ENCODE assay signal across 26 cellular contexts in the genomic region with DNA sequence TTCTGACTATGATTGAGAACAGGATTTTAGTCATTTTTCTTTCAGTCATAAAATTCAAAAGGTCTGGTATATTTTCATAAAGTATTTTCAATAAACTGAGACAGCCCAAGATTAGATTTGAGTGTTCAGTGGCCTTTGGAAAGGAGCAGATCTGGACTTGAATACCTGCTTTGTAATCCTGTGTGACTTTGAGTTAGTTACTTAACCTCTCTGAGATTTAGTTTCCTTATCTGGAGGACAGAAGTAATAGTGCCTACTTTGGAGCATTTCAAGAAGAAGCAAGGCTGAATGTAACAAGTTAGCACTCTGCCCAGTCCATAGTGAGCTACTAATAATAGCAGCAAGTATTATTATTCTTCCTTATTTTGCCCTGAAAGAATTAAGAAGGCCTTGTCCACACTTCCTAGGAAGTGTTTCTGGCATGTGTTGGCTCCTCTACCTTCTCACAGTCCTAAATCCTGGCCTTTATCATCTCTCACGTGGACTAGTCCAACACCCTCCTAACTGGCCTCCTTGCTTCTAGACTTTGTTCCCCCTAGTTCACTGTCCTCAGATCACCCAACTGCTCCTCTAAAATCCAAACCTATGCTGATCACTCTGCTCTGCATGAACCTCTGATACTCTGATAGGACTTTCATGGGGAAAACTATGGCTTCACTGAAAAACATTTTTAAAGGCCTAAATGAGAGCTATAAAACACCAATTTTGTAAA.
DNase-seq lines count a peak whose midpoint lies in the region; ATAC-seq and TF ChIP-seq lines count a peak whose summit lies in the region.
"Had no signal": no experiment of that assay in that cellular context is flagged by ENCODE, and none has a peak within 500 bp of the region (broad histone marks: within the 10 kb centered on the region; RNA-seq: fewer than 3 reads in every experiment).

No MANE protein-coding gene starts in this region.

- intact Hi-C loops in activated CD4-positive, alpha-beta T cell treated with anti-CD3 and anti-CD28 coated beads, Interleukin-2, amount 10 ng/mL, durations not matched to agents 24 days and 14 days (cut with micrococcal nuclease): no loop called here

- no peaks in the 10 kb centered on the region for H3K27me3 Mint-ChIP-seq in activated CD4-positive, alpha-beta T cell treated with anti-CD3 and anti-CD28 coated beads, Interleukin-2, amount 10 ng/mL, durations not matched to agents 24 days and 14 days
- H3K27me3 Mint-ChIP-seq in activated T-helper 17 cell treated with anti-CD3 and anti-CD28 coated beads, Interleukin-2, amount 50 U/mL, for 72 hours: no peaks in the 10 kb centered on the region
- no peaks in the 10 kb centered on the region for H3K27me3 Mint-ChIP-seq in type B pancreatic cell

- TF ChIP-seq CTCF in liver (IDR thresholded peaks at IDR 0.05; ENCODE audit: low read depth, low read length, missing input control) (no peak), type B pancreatic cell (conservative IDR thresholded peaks at IDR 0.05) (no peak)

- no peak for ATAC-seq in activated T-helper 17 cell treated with anti-CD3 and anti-CD28 coated beads, Interleukin-2, amount 50 U/mL, for 72 hours (replicated peaks)
- ATAC-seq: SK-N-SH treated with all-trans-retinoic acid at 6 μM for 48 hours had no signal

- peaks cover 32% of the 10 kb centered on the region for H3K4me1 Mint-ChIP-seq in activated CD4-positive, alpha-beta T cell treated with anti-CD3 and anti-CD28 coated beads, Interleukin-2, amount 10 ng/mL, durations not matched to agents 24 days and 14 days
- H3K4me1 Mint-ChIP-seq in activated T-helper 17 cell treated with anti-CD3 and anti-CD28 coated beads, Interleukin-2, amount 50 U/mL, for 72 hours: peaks cover 44% of the 10 kb centered on the region
- H3K4me1 Mint-ChIP-seq in type B pancreatic cell (ENCODE audit: unreplicated experiment): peaks cover 50% of the 10 kb centered on the region

- no peak overlapping the region for H3K4me3 Mint-ChIP-seq in activated CD4-positive, alpha-beta T cell treated with anti-CD3 and anti-CD28 coated beads, Interleukin-2, amount 10 ng/mL, durations not matched to agents 24 days and 14 days
- peak overlapping the region; percentile 18 for H3K4me3 Mint-ChIP-seq in activated T-helper 17 cell treated with anti-CD3 and anti-CD28 coated beads, Interleukin-2, amount 50 U/mL, for 72 hours
- H3K4me3 Mint-ChIP-seq in type B pancreatic cell: peak overlapping the region; percentile 26
- H3K4me3 Mint-ChIP-seq: naive B cell had no signal

- DNase-seq in activated CD4-positive, alpha-beta T cell treated with anti-CD3 and anti-CD28 coated beads, Interleukin-2, amount 10 ng/mL, durations not matched to agents 24 days and 14 days: no peak
- no peak for DNase-seq in activated CD4-positive, alpha-beta T cell treated with anti-CD3 and anti-CD28 coated beads for 48 hours
- DNase-seq in type B pancreatic cell (ENCODE audit: extremely low spot score, unreplicated experiment) (no peak), NCI-H1048 (lab: John Stamatoyannopoulos, UW) (no peak), midbrain (lab: John Stamatoyannopoulos, UW) (no peak), caudate nucleus (lab: John Stamatoyannopoulos, UW) (no peak)
- DNase-seq: activated CD4-positive, alpha-beta T cell treated with anti-CD3 and anti-CD28 coated beads, Interleukin-2, amount 50 U/mL, for 48 hours; activated CD8-positive, alpha-beta memory T cell treated with anti-CD3 and anti-CD28 coated beads, Interleukin-2, amount 50 U/mL, for 4 hours; activated effector memory CD4-positive, alpha-beta T cell treated with anti-CD3 and anti-CD28 coated beads, Interleukin-2, amount 50 U/mL, for 16 hours; brain microvascular endothelial cell; DMS79; erythroblast; foreskin fibroblast; heart right ventricle; Karpas-422; left colon; naive B cell; NCI-H82; spleen; stimulated activated CD4-positive, alpha-beta T cell treated with anti-CD3 and anti-CD28 coated beads, Interleukin-2, amount 100 ng/mL, for 48 hours; stimulated activated naive CD4-positive, alpha-beta T cell; thyroid gland had no signal

- TF ChIP-seq RAD21 in liver (IDR thresholded peaks at IDR 0.05): no peak

- H3K27me3 ChIP-seq in liver (ENCODE audit: control insufficient read depth in 4 of 4, insufficient read depth in 4 of 4, low read length in 3 of 4): no peaks in the 10 kb centered on the region
- H3K27me3 ChIP-seq: brain microvascular endothelial cell, heart right ventricle, spleen, thyroid gland had no signal

- no peak overlapping the region for H3K4me3 ChIP-seq in liver (ENCODE audit: low read depth in 1 of 3, low read length in 3 of 3)
- H3K4me3 ChIP-seq: heart right ventricle, spleen, thyroid gland had no signal

- H3K36me3 Mint-ChIP-seq in activated CD4-positive, alpha-beta T cell treated with anti-CD3 and anti-CD28 coated beads, Interleukin-2, amount 10 ng/mL, durations not matched to agents 24 days and 14 days (ENCODE audit: low read depth): peaks cover 13% of the 10 kb centered on the region
- peaks cover 16% of the 10 kb centered on the region for H3K36me3 Mint-ChIP-seq in activated T-helper 17 cell treated with anti-CD3 and anti-CD28 coated beads, Interleukin-2, amount 50 U/mL, for 72 hours (ENCODE audit: low read depth)
- peaks cover 8% of the 10 kb centered on the region for H3K36me3 Mint-ChIP-seq in type B pancreatic cell
- H3K36me3 Mint-ChIP-seq: naive B cell had no signal

- WGBS in liver: 43% methylated on average over 1 of the region's 1 CpG

- no peak overlapping the region for H3K9ac ChIP-seq in liver (ENCODE audit: low read depth in 1 of 2, low read length in 2 of 2)

- H3K4me1 ChIP-seq in liver (ENCODE audit: control insufficient read depth in 4 of 4, insufficient read depth in 4 of 4, low read length in 3 of 4): peaks cover 0 to 12% (median 11%) of the 10 kb centered on the region in 4 donors

- H3K9me3 Mint-ChIP-seq in activated CD4-positive, alpha-beta T cell treated with anti-CD3 and anti-CD28 coated beads, Interleukin-2, amount 10 ng/mL, durations not matched to agents 24 days and 14 days: peaks cover 6% of the 10 kb centered on the region
- peaks cover 4% of the 10 kb centered on the region for H3K9me3 Mint-ChIP-seq in activated T-helper 17 cell treated with anti-CD3 and anti-CD28 coated beads, Interleukin-2, amount 50 U/mL, for 72 hours
- no peaks in the 10 kb centered on the region for H3K9me3 Mint-ChIP-seq in type B pancreatic cell
- H3K9me3 Mint-ChIP-seq: naive B cell had no signal

- H3K9me3 ChIP-seq in liver (ENCODE audit: control insufficient read depth in 4 of 4, low read length in 3 of 4): no peaks in the 10 kb centered on the region
- H3K9me3 ChIP-seq: heart right ventricle, spleen, thyroid gland had no signal

- no peaks in the 10 kb centered on the region for H3K36me3 ChIP-seq in liver (ENCODE audit: control insufficient read depth in 4 of 4, insufficient read depth in 3 of 4, low read depth in 1 of 4, low read length in 3 of 4)
- H3K36me3 ChIP-seq: brain microvascular endothelial cell, heart right ventricle, spleen, thyroid gland had no signal

- H3K27ac Mint-ChIP-seq in activated CD4-positive, alpha-beta T cell treated with anti-CD3 and anti-CD28 coated beads, Interleukin-2, amount 10 ng/mL, durations not matched to agents 24 days and 14 days: peak overlapping the region; percentile 56
- H3K27ac Mint-ChIP-seq in activated T-helper 17 cell treated with anti-CD3 and anti-CD28 coated beads, Interleukin-2, amount 50 U/mL, for 72 hours: peak overlapping the region; percentile 69
- peak overlapping the region; percentile 57 for H3K27ac Mint-ChIP-seq in type B pancreatic cell

- H3K27ac ChIP-seq in liver (ENCODE audit: low read depth in 1 of 2, low read length in 2 of 2) (no peak overlapping the region), caudate nucleus (ENCODE audit: low read depth, low read length) (no peak overlapping the region)
- H3K27ac ChIP-seq: brain microvascular endothelial cell, RWPE1, thyroid gland had no signal

TF ChIP-seq in liver, 16 proteins besides CTCF, POLR2A, EP300 and RAD21 (continues in another document):
- no peak for TF ChIP-seq FOXA1 (IDR thresholded peaks at IDR 0.05)
- TF ChIP-seq EGR1 (IDR thresholded peaks at IDR 0.05; ENCODE audit: low read depth in 2 of 2): no peak
- TF ChIP-seq, protein P1, sequence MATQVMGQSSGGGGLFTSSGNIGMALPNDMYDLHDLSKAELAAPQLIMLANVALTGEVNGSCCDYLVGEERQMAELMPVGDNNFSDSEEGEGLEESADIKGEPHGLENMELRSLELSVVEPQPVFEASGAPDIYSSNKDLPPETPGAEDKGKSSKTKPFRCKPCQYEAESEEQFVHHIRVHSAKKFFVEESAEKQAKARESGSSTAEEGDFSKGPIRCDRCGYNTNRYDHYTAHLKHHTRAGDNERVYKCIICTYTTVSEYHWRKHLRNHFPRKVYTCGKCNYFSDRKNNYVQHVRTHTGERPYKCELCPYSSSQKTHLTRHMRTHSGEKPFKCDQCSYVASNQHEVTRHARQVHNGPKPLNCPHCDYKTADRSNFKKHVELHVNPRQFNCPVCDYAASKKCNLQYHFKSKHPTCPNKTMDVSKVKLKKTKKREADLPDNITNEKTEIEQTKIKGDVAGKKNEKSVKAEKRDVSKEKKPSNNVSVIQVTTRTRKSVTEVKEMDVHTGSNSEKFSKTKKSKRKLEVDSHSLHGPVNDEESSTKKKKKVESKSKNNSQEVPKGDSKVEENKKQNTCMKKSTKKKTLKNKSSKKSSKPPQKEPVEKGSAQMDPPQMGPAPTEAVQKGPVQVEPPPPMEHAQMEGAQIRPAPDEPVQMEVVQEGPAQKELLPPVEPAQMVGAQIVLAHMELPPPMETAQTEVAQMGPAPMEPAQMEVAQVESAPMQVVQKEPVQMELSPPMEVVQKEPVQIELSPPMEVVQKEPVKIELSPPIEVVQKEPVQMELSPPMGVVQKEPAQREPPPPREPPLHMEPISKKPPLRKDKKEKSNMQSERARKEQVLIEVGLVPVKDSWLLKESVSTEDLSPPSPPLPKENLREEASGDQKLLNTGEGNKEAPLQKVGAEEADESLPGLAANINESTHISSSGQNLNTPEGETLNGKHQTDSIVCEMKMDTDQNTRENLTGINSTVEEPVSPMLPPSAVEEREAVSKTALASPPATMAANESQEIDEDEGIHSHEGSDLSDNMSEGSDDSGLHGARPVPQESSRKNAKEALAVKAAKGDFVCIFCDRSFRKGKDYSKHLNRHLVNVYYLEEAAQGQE (IDR thresholded peaks at IDR 0.05): no peak
- peak; percentile 61 to 80 for TF ChIP-seq RXRA (IDR thresholded peaks at IDR 0.05)
- no peak for TF ChIP-seq YY1 (IDR thresholded peaks at IDR 0.05)
